Comparison of ENCODE assay signal across 8 cellular contexts in genomic region chr20:23061713-23062561, GRCh38. TPM values are rescaled to one million over a fixed set of nuclear protein-coding genes. Genes with fewer than 3 reads are reported as not detected.
A peak's percentile ranks its signal among the peaks of the same experiment; 100 is the strongest.
DNase-seq lines count a peak whose midpoint lies in the region; ATAC-seq and TF ChIP-seq lines count a peak whose summit lies in the region.

No MANE protein-coding gene starts in this region.

- no peaks in the 10 kb centered on the region for H3K27me3 Mint-ChIP-seq in chondrocyte (ENCODE audit: low read depth)

- peak; percentile 80 for TF ChIP-seq CTCF in chondrocyte (IDR thresholded peaks at IDR 0.05)

- H3K27ac Mint-ChIP-seq in chondrocyte (ENCODE audit: unreplicated experiment) = peak overlapping the region; percentile 86

- peaks cover 39% of the 10 kb centered on the region for H3K4me1 Mint-ChIP-seq in chondrocyte (ENCODE audit: low read depth)

- ATAC-seq in GM18907 (IDR thresholded peaks at IDR 0.05; ENCODE audit: unreplicated experiment) = no peak
- ATAC-seq in GM19455 (IDR thresholded peaks at IDR 0.05; ENCODE audit: unreplicated experiment) = no peak
- no peak for ATAC-seq in HG03457 (IDR thresholded peaks at IDR 0.05; ENCODE audit: unreplicated experiment)

- H3K36me3 Mint-ChIP-seq in chondrocyte (ENCODE audit: low read depth) = no peaks in the 10 kb centered on the region

- DNase-seq in CD1c-positive myeloid dendritic cell (ENCODE audit: extremely low spot score) = peak; percentile 42
- DNase-seq in NCI-H146 (lab: John Stamatoyannopoulos, UW) = peak; percentile 61
- DNase-seq in chondrocyte (ENCODE audit: low spot score) = no peak
- peak; percentile 21 for DNase-seq in medulla oblongata (ENCODE audit: extremely low spot score)
- DNase-seq in NCI-H187 (lab: John Stamatoyannopoulos, UW) = no peak

- no peak overlapping the region for H3K4me3 Mint-ChIP-seq in chondrocyte (ENCODE audit: unreplicated experiment)

- H3K9me3 Mint-ChIP-seq in chondrocyte (ENCODE audit: low read depth) = no peaks in the 10 kb centered on the region

RNA-seq across cellular contexts. Expression of gene THBD, which starts 12.5 kb away (rescaled TPM):
- 8.0 to 38.2 TPM (median 37.5 TPM) in 3 replicates for total RNA-seq in chondrocyte

RNA-seq across cellular contexts. Expression of gene CD93, which starts 24.2 kb away (rescaled TPM):
- 0.17 to 3.7 TPM (median 3.4 TPM) in 3 replicates for total RNA-seq in chondrocyte

RNA-seq across cellular contexts. Expression of gene SSTR4, which starts 26.8 kb away (rescaled TPM):
- 0.33 TPM in 1 of 3 replicates, not detected in the others for total RNA-seq in chondrocyte

Comparison
In these comparisons a context has a peak if more than half of its experiments do, and no peak if none do; other contexts are left out.
1. DNase-seq: peak in CD1c-positive myeloid dendritic cell (single experiment), NCI-H146 (single experiment) and medulla oblongata (single experiment); none in chondrocyte (single experiment) and NCI-H187 (0 of 2).